ENCODE assay signal across 21 cellular contexts in the genomic region with DNA sequence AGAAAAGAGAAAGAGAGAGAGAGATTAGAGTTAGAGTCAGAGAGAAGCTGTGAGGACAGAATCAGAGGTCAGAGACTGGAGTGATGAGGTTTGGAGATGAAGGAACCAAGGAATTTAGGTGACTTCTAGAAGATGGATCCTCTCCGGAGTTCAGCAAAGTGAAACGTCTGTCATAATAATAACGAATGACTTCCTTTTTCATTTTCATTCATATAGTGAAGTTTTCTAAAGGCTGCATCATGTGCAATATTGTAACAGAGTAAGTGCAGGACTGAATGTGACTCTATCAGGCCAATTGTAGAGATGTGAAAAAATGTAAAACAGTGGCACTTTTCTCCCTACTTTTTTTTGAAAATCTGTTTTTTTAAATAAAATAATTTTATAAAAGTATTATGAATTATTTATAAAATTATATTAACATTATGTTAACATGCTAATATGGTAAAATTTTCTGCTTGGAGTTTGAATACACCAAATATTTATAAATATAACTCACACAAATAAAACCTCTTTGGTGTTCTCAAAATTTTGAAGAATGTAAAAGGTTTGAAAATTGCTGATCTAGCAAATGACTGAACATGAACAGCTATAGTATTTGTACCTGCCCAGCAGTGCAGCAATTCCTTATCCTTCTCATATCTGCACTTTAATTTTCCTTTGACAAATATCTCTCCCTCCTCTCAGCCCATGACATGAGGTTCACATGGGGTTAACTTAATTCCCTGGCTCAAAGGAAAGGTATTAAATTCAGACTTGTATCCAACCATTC. TPM values are rescaled to one million over a fixed set of nuclear protein-coding genes. Genes with fewer than 3 reads are reported as not detected.
DNase-seq lines count a peak whose midpoint lies in the region; FAIRE-seq and TF ChIP-seq lines count a peak whose summit lies in the region.
"Had no signal": no experiment of that assay in that cellular context is flagged by ENCODE, and none has a peak within 500 bp of the region (broad histone marks: within the 10 kb centered on the region; RNA-seq: fewer than 3 reads in every experiment).

No MANE protein-coding gene starts in this region.

- peak overlapping the region; percentile 59 for H3K4me2 ChIP-seq in OCI-LY3 (ENCODE audit: low read length)

- H3K27me3 ChIP-seq in OCI-LY3 (ENCODE audit: low read depth, low read length), result peaks cover 1% of the 10 kb centered on the region; the same call in 1 of the 2 replicates
- no peaks in the 10 kb centered on the region for H3K27me3 ChIP-seq in Peyer's patch
- H3K27me3 ChIP-seq in left ventricle myocardium inferior (ENCODE audit: low read depth), result peaks cover 49% of the 10 kb centered on the region
- H3K27me3 ChIP-seq: BLaER1 treated with 17β-estradiol and CSF1 and Interleukin-3, amounts not matched to agents 10 nM and 100 nM had no signal

- TF ChIP-seq POLR2A in Peyer's patch (IDR thresholded peaks at IDR 0.05), result no peak

- H4K20me1 ChIP-seq in OCI-LY3 (ENCODE audit: insufficient read depth, low read length), result no peaks in the 10 kb centered on the region
- H4K20me1 ChIP-seq: BLaER1 treated with 17β-estradiol and CSF1 and Interleukin-3, amounts not matched to agents 10 nM and 100 nM had no signal

- peaks cover 8% of the 10 kb centered on the region for H3K9me3 ChIP-seq in OCI-LY3 (ENCODE audit: insufficient read depth, low read length)
- no peaks in the 10 kb centered on the region for H3K9me3 ChIP-seq in Peyer's patch
- no peaks in the 10 kb centered on the region for H3K9me3 ChIP-seq in left ventricle myocardium inferior (replicated peaks)

- FAIRE-seq in GM19239 (lab: Jason Lieb, UNC), result peak; percentile 23

- intact Hi-C loops in left ventricle myocardium inferior (cut with micrococcal nuclease), result no loop called here

- TF ChIP-seq CTCF in OCI-LY3 (IDR thresholded peaks at IDR 0.05; ENCODE audit: low read depth, low read length) (no peak), Peyer's patch (IDR thresholded peaks at IDR 0.05) (no peak), foreskin fibroblast (IDR thresholded peaks at IDR 0.05; ENCODE audit: low read depth, low read length) (no peak), left ventricle myocardium inferior (IDR thresholded peaks at IDR 0.05; ENCODE audit: borderline replicate concordance) (no peak)

- peak overlapping the region; percentile 34 for H3K4me3 ChIP-seq in OCI-LY3 (ENCODE audit: low read length)
- no peak overlapping the region for H3K4me3 ChIP-seq in Peyer's patch
- no peak overlapping the region for H3K4me3 ChIP-seq in foreskin fibroblast (ENCODE audit: low read depth in 1 of 2, low read length in 2 of 2)
- no peak overlapping the region for H3K4me3 ChIP-seq in left ventricle myocardium inferior
- H3K4me3 ChIP-seq: BLaER1 treated with 17β-estradiol and CSF1 and Interleukin-3, amounts not matched to agents 10 nM and 100 nM had no signal

- H3K36me3 ChIP-seq in OCI-LY3 (replicated peaks; ENCODE audit: low read depth, low read length), result no peaks in the 10 kb centered on the region
- no peaks in the 10 kb centered on the region for H3K36me3 ChIP-seq in Peyer's patch
- H3K36me3 ChIP-seq in left ventricle myocardium inferior, result no peaks in the 10 kb centered on the region
- H3K36me3 ChIP-seq: BLaER1 treated with 17β-estradiol and CSF1 and Interleukin-3, amounts not matched to agents 10 nM and 100 nM had no signal

- no peak overlapping the region for H3K9ac ChIP-seq in OCI-LY3 (ENCODE audit: low read length)
- H3K9ac ChIP-seq: BLaER1 treated with 17β-estradiol and CSF1 and Interleukin-3, amounts not matched to agents 10 nM and 100 nM had no signal

- no peaks in the 10 kb centered on the region for H3K79me2 ChIP-seq in OCI-LY3 (ENCODE audit: low read length)

- no peak overlapping the region for H2AFZ ChIP-seq in OCI-LY3 (ENCODE audit: low read depth, low read length)

- H3K27ac ChIP-seq in OCI-LY3 (ENCODE audit: low read length), result no peak overlapping the region
- no peak overlapping the region for H3K27ac ChIP-seq in Peyer's patch
- H3K27ac ChIP-seq in left ventricle myocardium inferior (replicated peaks), result no peak overlapping the region
- H3K27ac ChIP-seq: BLaER1 treated with 17β-estradiol and CSF1 and Interleukin-3, amounts not matched to agents 10 nM and 100 nM had no signal

- DNase-seq in SIG-M5 treated with dmso at 0.1 percent for 504 hours (lab: John Stamatoyannopoulos, UW; ENCODE audit: unreplicated experiment) (peak; percentile 23), SIG-M5 (lab: John Stamatoyannopoulos, UW) (no peak), GM19239 (ENCODE audit: insufficient read length, low spot score) (no peak), Peyer's patch (no peak), foreskin fibroblast (no peak), GF-D8 (lab: John Stamatoyannopoulos, UW) (no peak), left ventricle myocardium inferior (no peak)
- DNase-seq: DMS 273 treated with DMSO at 0.1 percent for 48 hours; GDM1; GOT3; NCI-H1436; NCI-H2029; NCI-H2171; NCI-H446; NCI-H69; NK-92 treated with Interleukin-12 subunit alpha and Interleukin-12 subunit beta, amount 100 ng/mL, for 24 hours; Right ventricle myocardium superior; T-helper 1 cell had no signal

- H3K4me1 ChIP-seq in OCI-LY3 (ENCODE audit: low read length) (peaks cover 11% of the 10 kb centered on the region), Peyer's patch (peaks cover 0 to 9% (median 2%) of the 10 kb centered on the region in 4 donors), left ventricle myocardium inferior (peaks cover 9% of the 10 kb centered on the region)

RNA-seq across cellular contexts. Expression of a gene that starts 4.2 kb away (rescaled TPM):
- total RNA-seq in Peyer's patch, result 1 to 10 TPM in 1 of 4 donors, under 1 TPM in 1, not detected in 2; 0.76 to 5.8 TPM
- total RNA-seq in left ventricle myocardium inferior, result not detected
- total RNA-seq: A172, Right ventricle myocardium superior had no signal
